1 cellular context compared by ENCODE assay signal in genomic region chr5:149128023-149128875, GRCh38.
TF ChIP-seq lines count a peak whose summit lies in the region.

No MANE protein-coding gene starts in this region.

TF ChIP-seq in H1, 55 proteins besides CTCF, POLR2A, EP300 and RAD21:
- no peak for TF ChIP-seq USF2 (IDR thresholded peaks at IDR 0.05; ENCODE audit: low read length)
- peak; percentile 44; the same call in 1 of the 2 replicates for TF ChIP-seq CREB1 (IDR thresholded peaks at IDR 0.05)
